ENCODE assay signal across 1 cellular context in the genomic region with DNA sequence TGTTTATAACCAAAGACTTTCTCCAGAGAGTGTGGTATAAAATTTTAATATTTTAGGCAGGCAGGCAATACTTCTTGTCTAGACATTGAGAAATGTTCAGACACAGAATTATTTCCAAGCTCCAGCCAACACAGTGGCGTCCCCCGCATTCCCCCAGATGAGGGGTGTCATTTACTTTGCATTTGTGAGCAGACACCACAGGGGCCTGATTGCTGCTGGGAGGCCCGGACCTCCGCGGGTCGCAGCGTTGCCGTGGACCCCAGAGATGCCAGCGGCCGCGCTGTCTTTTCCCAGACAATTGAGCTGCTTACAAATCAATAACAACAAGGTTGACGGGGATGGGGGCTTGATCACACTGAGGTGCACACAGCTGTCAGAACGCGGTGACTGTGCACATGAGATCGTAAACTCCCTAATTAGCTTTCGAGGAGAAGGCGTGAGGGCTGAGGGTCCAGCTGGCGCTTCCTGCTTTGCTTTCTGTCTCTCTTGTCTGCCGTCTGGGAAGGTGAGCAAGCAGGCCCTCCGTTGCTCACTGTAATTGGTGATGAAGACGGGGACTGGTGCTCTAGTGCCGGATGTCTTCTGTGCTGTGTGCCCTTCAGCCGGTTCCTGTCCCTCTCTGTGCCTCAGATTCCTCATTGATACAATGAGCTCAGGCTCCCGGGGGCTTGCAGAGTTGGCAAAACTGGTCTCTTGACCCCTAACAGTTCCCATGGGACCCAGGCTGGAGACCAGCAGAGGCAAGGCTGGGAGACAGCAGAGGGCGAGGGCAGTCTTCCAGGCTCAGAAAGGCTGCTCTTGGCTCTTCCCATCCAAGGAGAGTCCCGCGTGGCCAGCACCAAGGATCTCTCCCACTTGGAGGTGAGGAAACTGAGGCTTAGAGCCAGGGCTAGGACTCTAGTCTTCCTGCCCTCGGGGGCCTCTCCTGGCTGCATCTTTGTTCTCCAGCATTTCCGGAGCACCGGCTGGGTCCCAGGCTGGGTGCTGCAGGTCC.
TF ChIP-seq lines count a peak whose summit lies in the region.

No MANE protein-coding gene starts in this region.

TF ChIP-seq in neural cell, 6 proteins besides CTCF, POLR2A, EP300 and RAD21:
- no peak for TF ChIP-seq SMC3 (conservative IDR thresholded peaks at IDR 0.05; ENCODE audit: poor library complexity)
- peak; percentile 40 for TF ChIP-seq POLR2AphosphoS5 (IDR thresholded peaks at IDR 0.05)
